In genomic region chr19:49805822-49806612, GRCh38 we compare ENCODE assay signal across 22 cellular contexts. TPM values are rescaled to one million over a fixed set of nuclear protein-coding genes. Genes with fewer than 3 reads are reported as not detected.
DNase-seq lines count a peak whose midpoint lies in the region; ATAC-seq, FAIRE-seq and TF ChIP-seq lines count a peak whose summit lies in the region.
"Had no signal": no experiment of that assay in that cellular context is flagged by ENCODE, and none has a peak within 500 bp of the region (broad histone marks: within the 10 kb centered on the region; RNA-seq: fewer than 3 reads in every experiment).

No MANE protein-coding gene starts in this region.

- peak overlapping the region; percentile 6 for H3K27ac Mint-ChIP-seq in activated naive CD4-positive, alpha-beta T cell treated with anti-CD3 and anti-CD28 coated beads, Interleukin-2, amount 50 U/mL, for 24 hours
- peak overlapping the region; percentile 74 for H3K27ac Mint-ChIP-seq in endothelial cell (ENCODE audit: unreplicated experiment)
- peak overlapping the region; percentile 42 for H3K27ac Mint-ChIP-seq in stimulated activated memory B cell treated with anti-CD40 and anti-IgM and Interleukin-4, amounts not matched to agents 10 μg/mL and 1 μg/mL and 100 μg/mL, for 72 hours
- H3K27ac Mint-ChIP-seq: CD8-positive, alpha-beta T cell; HFFc6; nephron progenitor cell had no signal

- no peak for TF ChIP-seq CTCF in endothelial cell (IDR thresholded peaks at IDR 0.05; ENCODE audit: unreplicated experiment)

- H3K36me3 Mint-ChIP-seq in activated naive CD4-positive, alpha-beta T cell treated with anti-CD3 and anti-CD28 coated beads, Interleukin-2, amount 50 U/mL, for 24 hours, result peaks cover 2% of the 10 kb centered on the region
- H3K36me3 Mint-ChIP-seq in endothelial cell (ENCODE audit: low read depth, unreplicated experiment), result peaks cover 26% of the 10 kb centered on the region
- peaks cover 28% of the 10 kb centered on the region for H3K36me3 Mint-ChIP-seq in stimulated activated memory B cell treated with anti-CD40 and anti-IgM and Interleukin-4, amounts not matched to agents 10 μg/mL and 1 μg/mL and 100 μg/mL, for 72 hours

- TF ChIP-seq POLR2A in Raji (IDR thresholded peaks at IDR 0.05; ENCODE audit: insufficient read depth, low read depth, low read length), result 0 out of 2 replicates have a peak, but pooled peaks have one; percentile 22
- no peak for TF ChIP-seq POLR2A in H54 (IDR thresholded peaks at IDR 0.05; ENCODE audit: low read depth, low read length)

- no peak for ATAC-seq in stimulated activated memory B cell treated with anti-CD40 and anti-IgM and Interleukin-4, amounts not matched to agents 10 μg/mL and 1 μg/mL and 100 μg/mL, for 72 hours
- no peak for ATAC-seq in GM18502 (IDR thresholded peaks at IDR 0.05; ENCODE audit: poor library complexity, unreplicated experiment)
- ATAC-seq: CD8-positive, alpha-beta T cell; esophagus mucosa had no signal

- no peaks in the 10 kb centered on the region for H3K27me3 Mint-ChIP-seq in activated naive CD4-positive, alpha-beta T cell treated with anti-CD3 and anti-CD28 coated beads, Interleukin-2, amount 50 U/mL, for 24 hours
- peaks cover 21% of the 10 kb centered on the region for H3K27me3 Mint-ChIP-seq in endothelial cell (ENCODE audit: unreplicated experiment)
- no peaks in the 10 kb centered on the region for H3K27me3 Mint-ChIP-seq in stimulated activated memory B cell treated with anti-CD40 and anti-IgM and Interleukin-4, amounts not matched to agents 10 μg/mL and 1 μg/mL and 100 μg/mL, for 72 hours

- no peak overlapping the region for H3K4me3 Mint-ChIP-seq in activated naive CD4-positive, alpha-beta T cell treated with anti-CD3 and anti-CD28 coated beads, Interleukin-2, amount 50 U/mL, for 24 hours
- H3K4me3 Mint-ChIP-seq in endothelial cell (ENCODE audit: unreplicated experiment), result peak overlapping the region; percentile 76
- H3K4me3 Mint-ChIP-seq in stimulated activated memory B cell treated with anti-CD40 and anti-IgM and Interleukin-4, amounts not matched to agents 10 μg/mL and 1 μg/mL and 100 μg/mL, for 72 hours, result no peak overlapping the region
- H3K4me3 Mint-ChIP-seq: CD8-positive, alpha-beta T cell; HFFc6; nephron progenitor cell had no signal

- no peak for DNase-seq in activated naive CD4-positive, alpha-beta T cell treated with anti-CD3 and anti-CD28 coated beads, Interleukin-2, amount 50 U/mL, for 16 hours
- DNase-seq in endothelial cell (ENCODE audit: low spot score) (no peak), H54 (ENCODE audit: insufficient read length, low spot score) (no peak)
- DNase-seq in central memory CD4-positive, alpha-beta T cell, result no peak
- DNase-seq: activated naive CD4-positive, alpha-beta T cell treated with Interleukin-2 at 50 U/mL for 16 hours; brain microvascular endothelial cell; CD8-positive, alpha-beta T cell; DND-41; HFFc6; nephron progenitor cell; NK-92 treated with Interleukin-12 subunit alpha and Interleukin-12 subunit beta, amount 100 ng/mL, for 24 hours; stomach had no signal

- no peak for FAIRE-seq in H54 (lab: Jason Lieb, UNC)
- FAIRE-seq: HTR-8/SVneo, urothelium cell line had no signal

- no peaks in the 10 kb centered on the region for H3K9me3 Mint-ChIP-seq in activated naive CD4-positive, alpha-beta T cell treated with anti-CD3 and anti-CD28 coated beads, Interleukin-2, amount 50 U/mL, for 24 hours
- no peaks in the 10 kb centered on the region for H3K9me3 Mint-ChIP-seq in endothelial cell (ENCODE audit: unreplicated experiment)
- no peaks in the 10 kb centered on the region for H3K9me3 Mint-ChIP-seq in stimulated activated memory B cell treated with anti-CD40 and anti-IgM and Interleukin-4, amounts not matched to agents 10 μg/mL and 1 μg/mL and 100 μg/mL, for 72 hours
- H3K9me3 Mint-ChIP-seq: CD8-positive, alpha-beta T cell; HFFc6; nephron progenitor cell had no signal

- H3K4me1 Mint-ChIP-seq in activated naive CD4-positive, alpha-beta T cell treated with anti-CD3 and anti-CD28 coated beads, Interleukin-2, amount 50 U/mL, for 24 hours, result peaks cover 11% of the 10 kb centered on the region
- H3K4me1 Mint-ChIP-seq in endothelial cell (ENCODE audit: unreplicated experiment), result peaks cover 16% of the 10 kb centered on the region
- H3K4me1 Mint-ChIP-seq in stimulated activated memory B cell treated with anti-CD40 and anti-IgM and Interleukin-4, amounts not matched to agents 10 μg/mL and 1 μg/mL and 100 μg/mL, for 72 hours, result peaks cover 40% of the 10 kb centered on the region

RNA-seq across cellular contexts. Expression of gene FUZ, which starts 7.1 kb away (rescaled TPM):
- 15.6 TPM for total RNA-seq in endothelial cell (ENCODE audit: unreplicated experiment)

RNA-seq across cellular contexts. Expression of gene MED25, which starts 12.1 kb away (rescaled TPM):
- total RNA-seq in endothelial cell (ENCODE audit: unreplicated experiment), result 117 TPM

RNA-seq across cellular contexts. Expression of gene AP2A1, which starts 39.2 kb away (rescaled TPM):
- total RNA-seq in endothelial cell (ENCODE audit: unreplicated experiment), result 191 TPM

RNA-seq across cellular contexts. Expression of gene TSKS, which starts 42.9 kb away (rescaled TPM):
- not detected for total RNA-seq in endothelial cell (ENCODE audit: unreplicated experiment)
- total RNA-seq: dermis microvascular lymphatic vessel endothelial cell, HFFc6, M059J, renal cortical epithelial cell, stomach had no signal

RNA-seq across cellular contexts. Expression of gene PTOV1, which starts 44.9 kb away (rescaled TPM):
- 231 TPM for total RNA-seq in endothelial cell (ENCODE audit: unreplicated experiment)

Comparison
In these comparisons a context has a peak if more than half of its experiments do, and no peak if none do; other contexts are left out.
1. H3K27ac Mint-ChIP-seq: peak in every context shown above with its lines; median percentile 74 in endothelial cell; 42 in stimulated activated memory B cell treated with anti-CD40 and anti-IgM and Interleukin-4, amounts not matched to agents 10 μg/mL and 1 μg/mL and 100 μg/mL, for 72 hours; 6 in activated naive CD4-positive, alpha-beta T cell treated with anti-CD3 and anti-CD28 coated beads, Interleukin-2, amount 50 U/mL, for 24 hours.